In genomic region chr9:124771867-124772621, GRCh38 we compare ENCODE assay signal across 8 cellular contexts. TPM values are rescaled to one million over a fixed set of nuclear protein-coding genes. Genes with fewer than 3 reads are reported as not detected.
DNase-seq lines count a peak whose midpoint lies in the region; ATAC-seq and TF ChIP-seq lines count a peak whose summit lies in the region.

No MANE protein-coding gene starts in this region.

- H3K27me3 Mint-ChIP-seq in central memory CD8-positive, alpha-beta T cell: peaks cover 63% of the 10 kb centered on the region

- ATAC-seq in SK-N-SH treated with all-trans-retinoic acid at 6 μM for 48 hours (peak; percentile 42), GM19455 (IDR thresholded peaks at IDR 0.05; ENCODE audit: unreplicated experiment) (no peak), GM21367 (IDR thresholded peaks at IDR 0.05; ENCODE audit: unreplicated experiment) (no peak)
- ATAC-seq in central memory CD8-positive, alpha-beta T cell (replicated peaks; ENCODE audit: extremely low read depth, poor library complexity, severe bottlenecking): no peak

- H3K36me3 Mint-ChIP-seq in central memory CD8-positive, alpha-beta T cell (ENCODE audit: insufficient read depth): peaks cover 15% of the 10 kb centered on the region

- peaks cover 49% of the 10 kb centered on the region for H3K4me1 Mint-ChIP-seq in central memory CD8-positive, alpha-beta T cell

- peak overlapping the region; percentile 77 for H3K4me3 ChIP-seq in Jurkat, Clone E6-1 (ENCODE audit: low read length)
- H3K4me3 ChIP-seq in skeletal muscle cell (ENCODE audit: low read depth, low read length): peak overlapping the region; percentile 72

- H3K4me3 Mint-ChIP-seq in central memory CD8-positive, alpha-beta T cell: peak overlapping the region; percentile 83

- H3K9me3 Mint-ChIP-seq in central memory CD8-positive, alpha-beta T cell: no peaks in the 10 kb centered on the region

- peak overlapping the region; percentile 85 for H3K27ac Mint-ChIP-seq in central memory CD8-positive, alpha-beta T cell (ENCODE audit: low read depth)

- DNase-seq in DMS53 (lab: John Stamatoyannopoulos, UW) (peak; percentile 87), inferior parietal cortex (ENCODE audit: extremely low spot score) (peak; percentile 79), skeletal muscle cell (ENCODE audit: low read depth) (no peak)
- no peak for DNase-seq in Jurkat, Clone E6-1 (ENCODE audit: low read depth, low spot score)
- DNase-seq in central memory CD8-positive, alpha-beta T cell (ENCODE audit: low spot score in 2 of 2): no peak

TF ChIP-seq in SK-N-SH treated with all-trans-retinoic acid at 6 μM for 48 hours, 23 proteins besides CTCF, POLR2A, EP300 and RAD21:
- TF ChIP-seq, protein P1, sequence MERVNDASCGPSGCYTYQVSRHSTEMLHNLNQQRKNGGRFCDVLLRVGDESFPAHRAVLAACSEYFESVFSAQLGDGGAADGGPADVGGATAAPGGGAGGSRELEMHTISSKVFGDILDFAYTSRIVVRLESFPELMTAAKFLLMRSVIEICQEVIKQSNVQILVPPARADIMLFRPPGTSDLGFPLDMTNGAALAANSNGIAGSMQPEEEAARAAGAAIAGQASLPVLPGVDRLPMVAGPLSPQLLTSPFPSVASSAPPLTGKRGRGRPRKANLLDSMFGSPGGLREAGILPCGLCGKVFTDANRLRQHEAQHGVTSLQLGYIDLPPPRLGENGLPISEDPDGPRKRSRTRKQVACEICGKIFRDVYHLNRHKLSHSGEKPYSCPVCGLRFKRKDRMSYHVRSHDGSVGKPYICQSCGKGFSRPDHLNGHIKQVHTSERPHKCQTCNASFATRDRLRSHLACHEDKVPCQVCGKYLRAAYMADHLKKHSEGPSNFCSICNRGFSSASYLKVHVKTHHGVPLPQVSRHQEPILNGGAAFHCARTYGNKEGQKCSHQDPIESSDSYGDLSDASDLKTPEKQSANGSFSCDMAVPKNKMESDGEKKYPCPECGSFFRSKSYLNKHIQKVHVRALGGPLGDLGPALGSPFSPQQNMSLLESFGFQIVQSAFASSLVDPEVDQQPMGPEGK (CRISPR knock-in tag; IDR thresholded peaks at IDR 0.05; ENCODE audit: borderline replicate concordance): no peak
- TF ChIP-seq PPARA (CRISPR knock-in tag; IDR thresholded peaks at IDR 0.05; ENCODE audit: borderline replicate concordance): no peak
- peak; percentile 45; the same call in 1 of the 2 replicates for TF ChIP-seq ISL1 (CRISPR knock-in tag; IDR thresholded peaks at IDR 0.05)
- 0 out of 2 replicates have a peak, but pooled peaks have one; percentile 51 for TF ChIP-seq BACH2 (CRISPR knock-in tag; IDR thresholded peaks at IDR 0.05; ENCODE audit: borderline replicate concordance)
- 0 out of 2 replicates have a peak, but pooled peaks have one; percentile 34 for TF ChIP-seq SNAI2 (CRISPR knock-in tag; IDR thresholded peaks at IDR 0.05)
- TF ChIP-seq, protein P2, sequence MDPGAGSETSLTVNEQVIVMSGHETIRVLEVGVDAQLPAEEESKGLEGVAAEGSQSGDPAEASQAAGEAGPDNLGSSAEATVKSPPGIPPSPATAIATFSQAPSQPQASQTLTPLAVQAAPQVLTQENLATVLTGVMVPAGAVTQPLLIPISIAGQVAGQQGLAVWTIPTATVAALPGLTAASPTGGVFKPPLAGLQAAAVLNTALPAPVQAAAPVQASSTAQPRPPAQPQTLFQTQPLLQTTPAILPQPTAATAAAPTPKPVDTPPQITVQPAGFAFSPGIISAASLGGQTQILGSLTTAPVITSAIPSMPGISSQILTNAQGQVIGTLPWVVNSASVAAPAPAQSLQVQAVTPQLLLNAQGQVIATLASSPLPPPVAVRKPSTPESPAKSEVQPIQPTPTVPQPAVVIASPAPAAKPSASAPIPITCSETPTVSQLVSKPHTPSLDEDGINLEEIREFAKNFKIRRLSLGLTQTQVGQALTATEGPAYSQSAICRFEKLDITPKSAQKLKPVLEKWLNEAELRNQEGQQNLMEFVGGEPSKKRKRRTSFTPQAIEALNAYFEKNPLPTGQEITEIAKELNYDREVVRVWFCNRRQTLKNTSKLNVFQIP (CRISPR knock-in tag; IDR thresholded peaks at IDR 0.05; ENCODE audit: borderline replicate concordance, low read depth): peak; percentile 87; the same call in 1 of the 2 replicates
- no peak for TF ChIP-seq ZNF8 (CRISPR knock-in tag; IDR thresholded peaks at IDR 0.05)
- no peak for TF ChIP-seq ZC3H10 (CRISPR knock-in tag; IDR thresholded peaks at IDR 0.05)
- TF ChIP-seq OSR1 (CRISPR knock-in tag; IDR thresholded peaks at IDR 0.05): no peak; the same call in 1 of the 2 replicates
- TF ChIP-seq ZNF565 (CRISPR knock-in tag; conservative IDR thresholded peaks at IDR 0.05; ENCODE audit: low read depth): no peak
- TF ChIP-seq ARNTL (CRISPR knock-in tag; IDR thresholded peaks at IDR 0.05; ENCODE audit: borderline replicate concordance, low read depth): no peak
- TF ChIP-seq ESRRG (CRISPR knock-in tag; IDR thresholded peaks at IDR 0.05): no peak
- no peak for TF ChIP-seq TOX (CRISPR knock-in tag; IDR thresholded peaks at IDR 0.05; ENCODE audit: borderline replicate concordance)
- peak; percentile 21; the same call in 1 of the 2 replicates for TF ChIP-seq ZFP3 (CRISPR knock-in tag; IDR thresholded peaks at IDR 0.05)
- TF ChIP-seq CSRNP3 (CRISPR knock-in tag; IDR thresholded peaks at IDR 0.05): no peak
- 0 out of 2 replicates have a peak, but pooled peaks have one; percentile 25 for TF ChIP-seq GLIS3 (CRISPR knock-in tag; IDR thresholded peaks at IDR 0.05)
- TF ChIP-seq, protein P3, sequence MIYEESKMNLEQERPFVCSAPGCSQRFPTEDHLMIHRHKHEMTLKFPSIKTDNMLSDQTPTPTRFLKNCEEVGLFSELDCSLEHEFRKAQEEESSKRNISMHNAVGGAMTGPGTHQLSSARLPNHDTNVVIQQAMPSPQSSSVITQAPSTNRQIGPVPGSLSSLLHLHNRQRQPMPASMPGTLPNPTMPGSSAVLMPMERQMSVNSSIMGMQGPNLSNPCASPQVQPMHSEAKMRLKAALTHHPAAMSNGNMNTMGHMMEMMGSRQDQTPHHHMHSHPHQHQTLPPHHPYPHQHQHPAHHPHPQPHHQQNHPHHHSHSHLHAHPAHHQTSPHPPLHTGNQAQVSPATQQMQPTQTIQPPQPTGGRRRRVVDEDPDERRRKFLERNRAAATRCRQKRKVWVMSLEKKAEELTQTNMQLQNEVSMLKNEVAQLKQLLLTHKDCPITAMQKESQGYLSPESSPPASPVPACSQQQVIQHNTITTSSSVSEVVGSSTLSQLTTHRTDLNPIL (CRISPR knock-in tag; IDR thresholded peaks at IDR 0.05; ENCODE audit: low read depth): no peak
- TF ChIP-seq ZFP30 (CRISPR knock-in tag; IDR thresholded peaks at IDR 0.05): no peak
- no peak for TF ChIP-seq CSDC2 (CRISPR knock-in tag; IDR thresholded peaks at IDR 0.05)
- no peak for TF ChIP-seq ZNF70 (CRISPR knock-in tag; IDR thresholded peaks at IDR 0.05)
- no peak for TF ChIP-seq TSHZ2 (CRISPR knock-in tag; IDR thresholded peaks at IDR 0.05)
- no peak for TF ChIP-seq RARB (CRISPR knock-in tag; IDR thresholded peaks at IDR 0.05)
- TF ChIP-seq TCF4 (CRISPR knock-in tag; IDR thresholded peaks at IDR 0.05; ENCODE audit: borderline replicate concordance): peak; percentile 20; the same call in 1 of the 2 replicates

RNA-seq across cellular contexts. Expression of gene NR6A1, which starts 0.9 kb away (rescaled TPM):
- 1.2 TPM for polyA plus RNA-seq in Jurkat, Clone E6-1 (2012; ENCODE audit: insufficient read depth, insufficient read length)

RNA-seq across cellular contexts. Expression of gene OLFML2A, which starts 4.9 kb away (rescaled TPM):
- not detected for polyA plus RNA-seq in Jurkat, Clone E6-1 (2012; ENCODE audit: insufficient read depth, insufficient read length)

Comparison
In these comparisons a context has a peak if more than half of its experiments do, and no peak if none do; other contexts are left out.
1. DNase-seq: peak in DMS53 (single experiment) and inferior parietal cortex (single experiment); none in Jurkat, Clone E6-1 (single experiment), central memory CD8-positive, alpha-beta T cell (0 of 2) and skeletal muscle cell (single experiment).